Comparison of ENCODE assay signal across 11 cellular contexts in the genomic region with DNA sequence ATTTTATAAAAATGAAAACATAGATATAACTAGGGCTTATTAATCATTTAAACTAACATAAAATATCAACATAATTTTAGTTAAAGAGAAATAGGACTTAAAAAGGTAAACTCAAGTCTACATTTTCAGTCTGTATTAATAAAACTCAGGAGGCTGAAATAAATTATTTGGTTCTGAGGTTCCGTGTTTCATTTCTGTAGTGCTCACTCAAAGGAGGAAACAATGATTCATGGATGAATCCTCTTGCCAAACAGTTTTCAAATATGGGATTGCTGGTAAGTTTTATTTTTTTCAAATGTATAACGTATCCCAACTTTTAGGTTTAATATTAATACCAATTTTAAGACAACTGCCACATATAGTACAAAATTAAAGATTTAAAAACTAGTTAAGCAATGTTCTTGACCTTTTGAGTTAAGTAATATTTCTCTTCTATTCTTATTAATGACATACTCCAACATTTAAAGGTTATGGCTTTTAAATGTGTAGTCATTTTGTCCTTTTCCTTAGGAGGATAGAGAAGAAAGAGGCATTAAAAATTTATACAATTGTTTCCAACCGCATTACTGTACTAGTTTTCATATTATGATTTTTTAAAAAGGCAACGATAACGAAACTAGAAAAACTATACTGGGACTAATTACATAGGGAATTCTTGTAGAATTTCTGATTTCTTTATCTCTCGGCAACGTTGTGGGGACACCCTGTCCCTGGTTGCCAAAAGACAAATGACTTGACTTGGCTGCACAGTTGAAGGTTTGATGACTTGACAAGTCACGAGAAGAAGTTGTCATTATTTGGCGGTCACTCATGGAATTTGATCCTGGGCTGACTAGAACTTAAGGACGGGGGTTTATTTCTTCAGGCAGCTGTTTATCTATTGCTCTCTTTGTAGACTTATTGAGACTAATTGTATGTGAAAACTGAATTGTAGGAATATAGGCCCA.
DNase-seq lines count a peak whose midpoint lies in the region; TF ChIP-seq lines count a peak whose summit lies in the region.
"Had no signal": no experiment of that assay in that cellular context is flagged by ENCODE, and none has a peak within 500 bp of the region (broad histone marks: within the 10 kb centered on the region; RNA-seq: fewer than 3 reads in every experiment).

No MANE protein-coding gene starts in this region.

- DNase-seq in LNCaP clone FGC (ENCODE audit: low read depth) (peak; percentile 67), colonic mucosa (no peak), GDM1 (lab: John Stamatoyannopoulos, UW) (no peak), COR-L47 (lab: John Stamatoyannopoulos, UW) (no peak), DMS53 (lab: John Stamatoyannopoulos, UW) (no peak), kidney tubule cell (ENCODE audit: low spot score) (no peak)
- DNase-seq: activated CD4-positive, CD25-positive, alpha-beta regulatory T cell treated with anti-CD3 and anti-CD28 coated beads, Interleukin-2, amount 50 U/mL, for 72 hours; GF-D8; nephron progenitor cell had no signal

- H3K9ac ChIP-seq in colonic mucosa (ENCODE audit: low read depth in 2 of 2, low read length in 2 of 2), result no peak overlapping the region

- no peaks in the 10 kb centered on the region for H3K27me3 ChIP-seq in colonic mucosa
- H3K27me3 ChIP-seq in muscle layer of duodenum (ENCODE audit: low read depth, low read length), result no peaks in the 10 kb centered on the region

- no peaks in the 10 kb centered on the region for H3K36me3 ChIP-seq in colonic mucosa
- H3K36me3 ChIP-seq in muscle layer of duodenum (ENCODE audit: control insufficient read depth in 1 of 2, insufficient read depth in 2 of 2, low read length in 2 of 2), result peaks cover 33 to 37% of the 10 kb centered on the region in 2 donors

- TF ChIP-seq CTCF in 22Rv1 (IDR thresholded peaks at IDR 0.05) (no peak), LNCaP clone FGC (IDR thresholded peaks at IDR 0.05; ENCODE audit: control insufficient read depth, extremely low read depth, insufficient read depth) (no peak), colonic mucosa (IDR thresholded peaks at IDR 0.05) (no peak)

- peak overlapping the region; percentile 27; the same call in 1 of the 2 replicates for H3K27ac ChIP-seq in 22Rv1
- peak overlapping the region; percentile 79 for H3K27ac ChIP-seq in colonic mucosa
- H3K27ac ChIP-seq in muscle layer of duodenum (ENCODE audit: low read length), result peak overlapping the region; percentile 98

- H3K4me3 ChIP-seq in LNCaP clone FGC (ENCODE audit: low read depth, low read length) (peak overlapping the region; percentile 51), colonic mucosa (peak overlapping the region; percentile 1), muscle layer of duodenum (ENCODE audit: low read depth in 1 of 2, low read length in 2 of 2) (peak overlapping the region; percentile 55 to 75)

- H3K9me3 ChIP-seq in colonic mucosa (no peaks in the 10 kb centered on the region), muscle layer of duodenum (ENCODE audit: control insufficient read depth in 1 of 2, low read length in 2 of 2) (no peaks in the 10 kb centered on the region)

- H3K4me1 ChIP-seq in colonic mucosa (peaks cover 7% of the 10 kb centered on the region), muscle layer of duodenum (ENCODE audit: control insufficient read depth in 1 of 2, insufficient read depth in 2 of 2, low read length in 2 of 2) (peaks cover 0 to 4% of the 10 kb centered on the region in 2 donors)

- intact Hi-C loops in colonic mucosa (cut with DNase I), result no loop called here

Comparison
In these comparisons a context has a peak if more than half of its experiments do, and no peak if none do; other contexts are left out.
1. H3K27ac ChIP-seq: peak in every context shown above with its lines; median percentile 98 in muscle layer of duodenum; 79 in colonic mucosa; 27 in 22Rv1.
2. H3K4me3 ChIP-seq: peak in every context shown above with its lines; median percentile 65 in muscle layer of duodenum; 51 in LNCaP clone FGC; 1 in colonic mucosa.